2 cellular contexts compared by ENCODE assay signal in genomic region chr4:6270691-6271121, GRCh38.
TF ChIP-seq lines count a peak whose summit lies in the region.

No MANE protein-coding gene starts in this region.

TF ChIP-seq in GM12878, 131 proteins besides CTCF, POLR2A, EP300 and RAD21:
- TF ChIP-seq MEF2A (IDR thresholded peaks at IDR 0.05; ENCODE audit: insufficient read depth, low read depth, low read length): no peak
- no peak for TF ChIP-seq BMI1 (IDR thresholded peaks at IDR 0.05; ENCODE audit: borderline replicate concordance)
- TF ChIP-seq EZH2 (IDR thresholded peaks at IDR 0.05; ENCODE audit: borderline replicate concordance, control insufficient read depth, low read depth, low read length): no peak
- TF ChIP-seq, protein P1, sequence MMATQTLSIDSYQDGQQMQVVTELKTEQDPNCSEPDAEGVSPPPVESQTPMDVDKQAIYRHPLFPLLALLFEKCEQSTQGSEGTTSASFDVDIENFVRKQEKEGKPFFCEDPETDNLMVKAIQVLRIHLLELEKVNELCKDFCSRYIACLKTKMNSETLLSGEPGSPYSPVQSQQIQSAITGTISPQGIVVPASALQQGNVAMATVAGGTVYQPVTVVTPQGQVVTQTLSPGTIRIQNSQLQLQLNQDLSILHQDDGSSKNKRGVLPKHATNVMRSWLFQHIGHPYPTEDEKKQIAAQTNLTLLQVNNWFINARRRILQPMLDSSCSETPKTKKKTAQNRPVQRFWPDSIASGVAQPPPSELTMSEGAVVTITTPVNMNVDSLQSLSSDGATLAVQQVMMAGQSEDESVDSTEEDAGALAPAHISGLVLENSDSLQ (IDR thresholded peaks at IDR 0.05): no peak
- TF ChIP-seq SMAD5 (IDR thresholded peaks at IDR 0.05; ENCODE audit: low read depth): no peak
- TF ChIP-seq FOXK2 (IDR thresholded peaks at IDR 0.05): no peak
- no peak for TF ChIP-seq BCL11A (IDR thresholded peaks at IDR 0.05; ENCODE audit: low read depth, low read length)
- no peak for TF ChIP-seq STAT1 (conservative IDR thresholded peaks at IDR 0.05)
- TF ChIP-seq ETV6 (conservative IDR thresholded peaks at IDR 0.05 in 1 of 2, IDR thresholded peaks at IDR 0.05 in 1 of 2; ENCODE audit: borderline replicate concordance in 1 of 2, low read depth in 1 of 2): no peak
- TF ChIP-seq FOS (IDR thresholded peaks at IDR 0.05; ENCODE audit: borderline replicate concordance, extremely low read depth, insufficient read length): no peak
- no peak for TF ChIP-seq NBN (IDR thresholded peaks at IDR 0.05)
TF ChIP-seq in GM12878: peak in this region for 0.

TF ChIP-seq in HepG2, 621 proteins besides CTCF, POLR2A, EP300 and RAD21:
- TF ChIP-seq SALL2 (CRISPR knock-in tag; IDR thresholded peaks at IDR 0.05): 0 out of 2 replicates have a peak, but pooled peaks have one; percentile 11
- no peak for TF ChIP-seq ZFYVE20 (CRISPR knock-in tag; IDR thresholded peaks at IDR 0.05; ENCODE audit: borderline replicate concordance, low read depth)
- no peak for TF ChIP-seq ZNF570 (CRISPR knock-in tag; IDR thresholded peaks at IDR 0.05; ENCODE audit: borderline replicate concordance)
- TF ChIP-seq, protein P2, sequence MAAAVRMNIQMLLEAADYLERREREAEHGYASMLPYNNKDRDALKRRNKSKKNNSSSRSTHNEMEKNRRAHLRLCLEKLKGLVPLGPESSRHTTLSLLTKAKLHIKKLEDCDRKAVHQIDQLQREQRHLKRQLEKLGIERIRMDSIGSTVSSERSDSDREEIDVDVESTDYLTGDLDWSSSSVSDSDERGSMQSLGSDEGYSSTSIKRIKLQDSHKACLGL (CRISPR knock-in tag; IDR thresholded peaks at IDR 0.05): no peak
- TF ChIP-seq ZNF430 (CRISPR knock-in tag; IDR thresholded peaks at IDR 0.05): no peak
- 0 out of 2 replicates have a peak, but pooled peaks have one; percentile 54 for TF ChIP-seq HNRNPL (IDR thresholded peaks at IDR 0.05; ENCODE audit: low read depth, low read length)
- peak; percentile 59; the same call in 1 of the 2 replicates for TF ChIP-seq ZNF652 (CRISPR knock-in tag; IDR thresholded peaks at IDR 0.05; ENCODE audit: borderline replicate concordance, low read depth)
- no peak for TF ChIP-seq MYNN (CRISPR knock-in tag; IDR thresholded peaks at IDR 0.05; ENCODE audit: low read depth)
- peak; percentile 26; the same call in 1 of the 2 replicates for TF ChIP-seq HNF4A (CRISPR knock-in tag; IDR thresholded peaks at IDR 0.05)
- TF ChIP-seq, protein P3, sequence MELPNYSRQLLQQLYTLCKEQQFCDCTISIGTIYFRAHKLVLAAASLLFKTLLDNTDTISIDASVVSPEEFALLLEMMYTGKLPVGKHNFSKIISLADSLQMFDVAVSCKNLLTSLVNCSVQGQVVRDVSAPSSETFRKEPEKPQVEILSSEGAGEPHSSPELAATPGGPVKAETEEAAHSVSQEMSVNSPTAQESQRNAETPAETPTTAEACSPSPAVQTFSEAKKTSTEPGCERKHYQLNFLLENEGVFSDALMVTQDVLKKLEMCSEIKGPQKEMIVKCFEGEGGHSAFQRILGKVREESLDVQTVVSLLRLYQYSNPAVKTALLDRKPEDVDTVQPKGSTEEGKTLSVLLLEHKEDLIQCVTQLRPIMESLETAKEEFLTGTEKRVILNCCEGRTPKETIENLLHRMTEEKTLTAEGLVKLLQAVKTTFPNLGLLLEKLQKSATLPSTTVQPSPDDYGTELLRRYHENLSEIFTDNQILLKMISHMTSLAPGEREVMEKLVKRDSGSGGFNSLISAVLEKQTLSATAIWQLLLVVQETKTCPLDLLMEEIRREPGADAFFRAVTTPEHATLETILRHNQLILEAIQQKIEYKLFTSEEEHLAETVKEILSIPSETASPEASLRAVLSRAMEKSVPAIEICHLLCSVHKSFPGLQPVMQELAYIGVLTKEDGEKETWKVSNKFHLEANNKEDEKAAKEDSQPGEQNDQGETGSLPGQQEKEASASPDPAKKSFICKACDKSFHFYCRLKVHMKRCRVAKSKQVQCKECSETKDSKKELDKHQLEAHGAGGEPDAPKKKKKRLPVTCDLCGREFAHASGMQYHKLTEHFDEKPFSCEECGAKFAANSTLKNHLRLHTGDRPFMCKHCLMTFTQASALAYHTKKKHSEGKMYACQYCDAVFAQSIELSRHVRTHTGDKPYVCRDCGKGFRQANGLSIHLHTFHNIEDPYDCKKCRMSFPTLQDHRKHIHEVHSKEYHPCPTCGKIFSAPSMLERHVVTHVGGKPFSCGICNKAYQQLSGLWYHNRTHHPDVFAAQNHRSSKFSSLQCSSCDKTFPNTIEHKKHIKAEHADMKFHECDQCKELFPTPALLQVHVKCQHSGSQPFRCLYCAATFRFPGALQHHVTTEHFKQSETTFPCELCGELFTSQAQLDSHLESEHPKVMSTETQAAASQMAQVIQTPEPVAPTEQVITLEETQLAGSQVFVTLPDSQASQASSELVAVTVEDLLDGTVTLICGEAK (IDR thresholded peaks at IDR 0.05): no peak
- TF ChIP-seq, protein P3 (CRISPR knock-in tag; IDR thresholded peaks at IDR 0.05): no peak
- TF ChIP-seq GATAD2A (CRISPR knock-in tag; IDR thresholded peaks at IDR 0.05): peak; percentile 11; the same call in 1 of the 2 replicates
- no peak for TF ChIP-seq IKZF1 (IDR thresholded peaks at IDR 0.05)
- TF ChIP-seq, protein P4, sequence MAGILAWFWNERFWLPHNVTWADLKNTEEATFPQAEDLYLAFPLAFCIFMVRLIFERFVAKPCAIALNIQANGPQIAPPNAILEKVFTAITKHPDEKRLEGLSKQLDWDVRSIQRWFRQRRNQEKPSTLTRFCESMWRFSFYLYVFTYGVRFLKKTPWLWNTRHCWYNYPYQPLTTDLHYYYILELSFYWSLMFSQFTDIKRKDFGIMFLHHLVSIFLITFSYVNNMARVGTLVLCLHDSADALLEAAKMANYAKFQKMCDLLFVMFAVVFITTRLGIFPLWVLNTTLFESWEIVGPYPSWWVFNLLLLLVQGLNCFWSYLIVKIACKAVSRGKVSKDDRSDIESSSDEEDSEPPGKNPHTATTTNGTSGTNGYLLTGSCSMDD (CRISPR knock-in tag; IDR thresholded peaks at IDR 0.05): no peak
- TF ChIP-seq ZNF382 (CRISPR knock-in tag; IDR thresholded peaks at IDR 0.05; ENCODE audit: borderline replicate concordance): no peak
- no peak for TF ChIP-seq MXD4 (CRISPR knock-in tag; IDR thresholded peaks at IDR 0.05)
